Comparison of ENCODE assay signal across 8 cellular contexts in genomic region chr2:165953306-165953654, GRCh38. TPM values are rescaled to one million over a fixed set of nuclear protein-coding genes. Genes with fewer than 3 reads are reported as not detected.
DNase-seq lines count a peak whose midpoint lies in the region; ATAC-seq and TF ChIP-seq lines count a peak whose summit lies in the region.

No MANE protein-coding gene starts in this region.

- H3K27ac ChIP-seq in RWPE1 (peak overlapping the region; percentile 90), spleen (peak overlapping the region; percentile 66 to 90 (median 86))

- POLR2A ChIA-PET in RWPE1 (lab: Yijun Ruan, JAX; ENCODE audit: low non-redundant PET), result no interaction called here

- 0 to 2% (median 0%) methylated on average over 10 to 24 of the region's 24 CpGs for WGBS in spleen, 5 donors

- peaks cover 0 to 12% (median 5%) of the 10 kb centered on the region in 6 donors for H3K36me3 ChIP-seq in spleen

- intact Hi-C loops in left cardiac atrium (cut with DNase I), result loop anchor here in 1 of 2 donors (10.0 kb wide), 1 partner anchor 172 kb away; the partner anchor contains the start of gene SCN1A
- intact Hi-C loops in spleen (cut with DNase I; ENCODE audit: low total_unique reads), result loop anchor here (5.0 kb wide), 1 partner anchor 174 kb away; the partner anchor contains the start of gene SCN1A

- no peaks in the 10 kb centered on the region for H3K9me3 ChIP-seq in spleen

- CTCF ChIA-PET in RWPE1 (lab: Yijun Ruan, JAX), result interaction anchor here (0.6 to 1.4 kb wide), 6 partner anchors 18 to 677 kb away, joined by 3 to 6 read pairs (median 3); partner anchors contain the start of gene SCN1A

- no peak for DNase-seq in AG10803 (ENCODE audit: low read depth)
- no peak for DNase-seq in RWPE1 (ENCODE audit: low spot score)
- DNase-seq in left cardiac atrium, result no peak
- DNase-seq in spleen, result no peak
- DNase-seq in dermis blood vessel endothelial cell, result no peak
- no peak for DNase-seq in NAMALWA (ENCODE audit: low spot score)

- TF ChIP-seq POLR2A in spleen (IDR thresholded peaks at IDR 0.05), result no peak

- H3K27me3 ChIP-seq in spleen (replicated peaks in 1 of 7), result no peaks in the 10 kb centered on the region

- ATAC-seq in GM19324 (IDR thresholded peaks at IDR 0.05; ENCODE audit: low FRiP score, unreplicated experiment) (peak; percentile 46), HG03432 (IDR thresholded peaks at IDR 0.05; ENCODE audit: unreplicated experiment) (peak; percentile 45), left cardiac atrium (peak; percentile 69 to 83)

- H3K4me3 ChIP-seq in AG10803 (ENCODE audit: low read length) (peak overlapping the region; percentile 76), spleen (peak overlapping the region; percentile 40 to 83 (median 66))

- TF ChIP-seq CTCF in AG10803 (conservative IDR thresholded peaks at IDR 0.05; ENCODE audit: low read length) (no peak), RWPE1 (conservative IDR thresholded peaks at IDR 0.05; ENCODE audit: low read depth) (no peak), spleen (IDR thresholded peaks at IDR 0.05 in 8 of 11, conservative IDR thresholded peaks at IDR 0.05 in 3 of 11) (no peak)

- H3K4me1 ChIP-seq in spleen, result peaks cover 13 to 52% (median 40%) of the 10 kb centered on the region in 6 donors

RNA-seq across cellular contexts. Expression of gene TTC21B, which starts 0.3 kb away (rescaled TPM):
- total RNA-seq in left cardiac atrium, result 10 to 100 TPM; 13.7 to 14.8 TPM
- 10 to 100 TPM; 20.2 to 42.2 (median 29.6) TPM for total RNA-seq in spleen
- polyA plus RNA-seq in spleen, result 1 to 10 TPM; 4.3 to 7.1 (median 5.5) TPM
- 33.4 and 45.2 TPM in 2 replicates for total RNA-seq in dermis blood vessel endothelial cell
